In the genomic region with DNA sequence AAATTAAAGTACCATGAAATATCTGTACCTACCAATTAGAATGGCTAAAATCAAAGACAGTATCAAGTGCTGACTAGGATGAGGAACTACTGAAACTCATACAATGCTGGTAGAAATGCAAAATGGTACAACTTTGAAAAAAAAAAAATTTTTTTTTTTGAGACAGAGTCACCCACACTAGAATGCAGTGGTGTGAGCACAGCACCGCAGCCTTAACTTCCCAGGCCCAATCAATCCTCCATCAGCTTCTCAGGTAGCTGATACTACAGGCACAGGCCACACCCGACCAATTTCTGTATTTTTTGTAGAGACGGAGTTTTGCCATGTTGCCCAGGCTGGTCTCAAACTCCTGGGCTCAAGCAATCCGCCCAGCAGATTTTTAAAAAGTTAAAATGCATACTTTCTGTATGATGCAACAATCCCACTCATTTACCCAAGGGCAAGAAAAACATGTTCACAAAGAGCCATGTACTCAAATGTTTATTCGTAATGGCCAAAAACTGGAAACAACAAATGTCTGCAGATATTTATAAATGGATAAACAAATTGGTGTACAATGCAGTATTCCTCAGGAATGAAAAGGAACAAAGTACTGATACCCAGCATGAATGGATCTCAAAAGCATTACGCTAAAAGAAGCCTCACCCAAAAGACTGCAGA, we compare ENCODE assay signal across 17 cellular contexts. TPM values are rescaled to one million over a fixed set of nuclear protein-coding genes. Genes with fewer than 3 reads are reported as not detected.
A peak's percentile ranks its signal among the peaks of the same experiment; 100 is the strongest.
DNase-seq lines count a peak whose midpoint lies in the region; ATAC-seq and TF ChIP-seq lines count a peak whose summit lies in the region.
"Had no signal": no experiment of that assay in that cellular context is flagged by ENCODE, and none has a peak within 500 bp of the region (broad histone marks: within the 10 kb centered on the region; RNA-seq: fewer than 3 reads in every experiment).

No MANE protein-coding gene starts in this region.

- no peak for TF ChIP-seq EP300 in Ishikawa (IDR thresholded peaks at IDR 0.05; ENCODE audit: borderline replicate concordance)

- H3K27me3 ChIP-seq in Caco-2 (replicated peaks; ENCODE audit: control insufficient read depth, insufficient read depth, low read length) (no peaks in the 10 kb centered on the region), left lung (no peaks in the 10 kb centered on the region)
- H3K27me3 ChIP-seq: colonic mucosa, Peyer's patch had no signal

- no peaks in the 10 kb centered on the region for H3K9me3 ChIP-seq in Caco-2
- no peaks in the 10 kb centered on the region for H3K9me3 ChIP-seq in left lung
- H3K9me3 ChIP-seq: colonic mucosa, lower lobe of right lung, Peyer's patch had no signal

- no peak overlapping the region for H3K4me3 Mint-ChIP-seq in Caco-2 (ENCODE audit: unreplicated experiment)
- H3K4me3 Mint-ChIP-seq: activated T-helper 1 cell treated with anti-CD3 and anti-CD28 coated beads, Interleukin-12 subunit alpha, Interleukin-12 subunit beta, Interleukin-2, Interleukin-4 antibody, amounts not matched to agents 30 ng/mL and 10 ng/mL and 1 ng/mL, durations not matched to agents 14 hours and 24 hours and 36 hours had no signal

- intact Hi-C loops in Caco-2 (cut with micrococcal nuclease; ENCODE audit: unreplicated experiment) (no loop called here), left lung (cut with DNase I) (loop anchor here in 1 of 2 donors (10.0 kb wide), 1 partner anchor 61 kb away; no protein-coding TSS in a partner anchor)

- H3K4me1 ChIP-seq in Caco-2: no peaks in the 10 kb centered on the region
- peaks cover 28 to 79% of the 10 kb centered on the region in 2 donors for H3K4me1 ChIP-seq in left lung
- H3K4me1 ChIP-seq: colonic mucosa had no signal

- no peak for TF ChIP-seq CTCF in Caco-2 (IDR thresholded peaks at IDR 0.05; ENCODE audit: insufficient read depth in 1 of 2, low read depth in 1 of 2, low read length in 1 of 2, severe bottlenecking in 1 of 2, unreplicated experiment in 1 of 2)
- no peak for TF ChIP-seq CTCF in left lung (IDR thresholded peaks at IDR 0.05)

- no peaks in the 10 kb centered on the region for H3K4me1 Mint-ChIP-seq in Caco-2 (ENCODE audit: low read depth, unreplicated experiment)

- H3K9me3 Mint-ChIP-seq in Caco-2 (ENCODE audit: unreplicated experiment): no peaks in the 10 kb centered on the region
- H3K9me3 Mint-ChIP-seq: CD4-positive, alpha-beta memory T cell had no signal

- peak overlapping the region; percentile 31 to 35 for H3K27ac ChIP-seq in left lung
- H3K27ac ChIP-seq: colonic mucosa, lower lobe of right lung, Peyer's patch had no signal

- no peak for TF ChIP-seq RAD21 in Ishikawa (IDR thresholded peaks at IDR 0.05; ENCODE audit: low read depth)

- H3K36me3 ChIP-seq in Caco-2 (ENCODE audit: control insufficient read depth, insufficient read depth, low read length) (no peaks in the 10 kb centered on the region), left lung (no peaks in the 10 kb centered on the region)
- H3K36me3 ChIP-seq: colonic mucosa, lower lobe of right lung, Peyer's patch had no signal

- BruUV-seq in Caco-2 (replicated peaks; lab: Mats Ljungman, UMichigan): no TSS peak

- no peak for DNase-seq in Caco-2
- peak; percentile 51 for DNase-seq in astrocyte of the hippocampus (ENCODE audit: low read depth, low spot score)
- DNase-seq in left lung: no peak
- DNase-seq in RPMI8226: no peak
- no peak for DNase-seq in NCI-H526 treated with DMSO at 0.1 percent for 48 hours (lab: John Stamatoyannopoulos, UW)
- DNase-seq: CD4-positive, alpha-beta memory T cell; colonic mucosa; glutamatergic neuron; lower lobe of right lung; NCI-H2171; Peyer's patch; posterior cingulate gyrus; stimulated activated naive CD4-positive, alpha-beta T cell had no signal

- H3K27ac Mint-ChIP-seq in Caco-2 (ENCODE audit: unreplicated experiment): peak overlapping the region; percentile 2
- H3K27ac Mint-ChIP-seq: activated T-helper 1 cell treated with anti-CD3 and anti-CD28 coated beads, Interleukin-12 subunit alpha, Interleukin-12 subunit beta, Interleukin-2, Interleukin-4 antibody, amounts not matched to agents 30 ng/mL and 10 ng/mL and 1 ng/mL, durations not matched to agents 14 hours and 24 hours and 36 hours had no signal

- CTCF ChIA-PET in Caco-2 (lab: Charles Lee): no interaction called here

- no peaks in the 10 kb centered on the region for H3K36me3 Mint-ChIP-seq in Caco-2 (ENCODE audit: insufficient read depth, unreplicated experiment)

- POLR2A ChIA-PET in Caco-2 (lab: Charles Lee): no interaction called here

- ATAC-seq in left lung: peak; percentile 10
- ATAC-seq in HG03571 (IDR thresholded peaks at IDR 0.05; ENCODE audit: unreplicated experiment): no peak
- no peak for ATAC-seq in GM21447 (IDR thresholded peaks at IDR 0.05; ENCODE audit: unreplicated experiment)
- ATAC-seq: lower lobe of right lung had no signal

- no peak overlapping the region for H3K4me3 ChIP-seq in Caco-2 (ENCODE audit: low read depth, low read length)
- H3K4me3 ChIP-seq in left lung: no peak overlapping the region
- H3K4me3 ChIP-seq: colonic mucosa, lower lobe of right lung, Peyer's patch had no signal

- H3K27me3 Mint-ChIP-seq in Caco-2 (ENCODE audit: insufficient read depth, unreplicated experiment): no peaks in the 10 kb centered on the region
- H3K27me3 Mint-ChIP-seq: CD4-positive, alpha-beta memory T cell had no signal

TF ChIP-seq in Ishikawa, 13 proteins besides CTCF, POLR2A, EP300 and RAD21:
- TF ChIP-seq CREB1 (IDR thresholded peaks at IDR 0.05; ENCODE audit: low read depth) (no peak), NFIC (IDR thresholded peaks at IDR 0.05) (no peak), TCF12 (IDR thresholded peaks at IDR 0.05; ENCODE audit: low read depth) (no peak), CEBPB (IDR thresholded peaks at IDR 0.05) (0 out of 2 replicates have a peak, but pooled peaks have one; percentile 6)
- TF ChIP-seq, protein P1, sequence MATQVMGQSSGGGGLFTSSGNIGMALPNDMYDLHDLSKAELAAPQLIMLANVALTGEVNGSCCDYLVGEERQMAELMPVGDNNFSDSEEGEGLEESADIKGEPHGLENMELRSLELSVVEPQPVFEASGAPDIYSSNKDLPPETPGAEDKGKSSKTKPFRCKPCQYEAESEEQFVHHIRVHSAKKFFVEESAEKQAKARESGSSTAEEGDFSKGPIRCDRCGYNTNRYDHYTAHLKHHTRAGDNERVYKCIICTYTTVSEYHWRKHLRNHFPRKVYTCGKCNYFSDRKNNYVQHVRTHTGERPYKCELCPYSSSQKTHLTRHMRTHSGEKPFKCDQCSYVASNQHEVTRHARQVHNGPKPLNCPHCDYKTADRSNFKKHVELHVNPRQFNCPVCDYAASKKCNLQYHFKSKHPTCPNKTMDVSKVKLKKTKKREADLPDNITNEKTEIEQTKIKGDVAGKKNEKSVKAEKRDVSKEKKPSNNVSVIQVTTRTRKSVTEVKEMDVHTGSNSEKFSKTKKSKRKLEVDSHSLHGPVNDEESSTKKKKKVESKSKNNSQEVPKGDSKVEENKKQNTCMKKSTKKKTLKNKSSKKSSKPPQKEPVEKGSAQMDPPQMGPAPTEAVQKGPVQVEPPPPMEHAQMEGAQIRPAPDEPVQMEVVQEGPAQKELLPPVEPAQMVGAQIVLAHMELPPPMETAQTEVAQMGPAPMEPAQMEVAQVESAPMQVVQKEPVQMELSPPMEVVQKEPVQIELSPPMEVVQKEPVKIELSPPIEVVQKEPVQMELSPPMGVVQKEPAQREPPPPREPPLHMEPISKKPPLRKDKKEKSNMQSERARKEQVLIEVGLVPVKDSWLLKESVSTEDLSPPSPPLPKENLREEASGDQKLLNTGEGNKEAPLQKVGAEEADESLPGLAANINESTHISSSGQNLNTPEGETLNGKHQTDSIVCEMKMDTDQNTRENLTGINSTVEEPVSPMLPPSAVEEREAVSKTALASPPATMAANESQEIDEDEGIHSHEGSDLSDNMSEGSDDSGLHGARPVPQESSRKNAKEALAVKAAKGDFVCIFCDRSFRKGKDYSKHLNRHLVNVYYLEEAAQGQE (IDR thresholded peaks at IDR 0.05; ENCODE audit: low read depth): no peak

RNA-seq across cellular contexts. Expression of a gene that starts 8.7 kb away (rescaled TPM):
- total RNA-seq in Caco-2 (2022) (23.9 and 26.9 TPM in 2 replicates), left lung (10 to 100 TPM; 41.6 to 44.6 TPM)
